In the genomic region with DNA sequence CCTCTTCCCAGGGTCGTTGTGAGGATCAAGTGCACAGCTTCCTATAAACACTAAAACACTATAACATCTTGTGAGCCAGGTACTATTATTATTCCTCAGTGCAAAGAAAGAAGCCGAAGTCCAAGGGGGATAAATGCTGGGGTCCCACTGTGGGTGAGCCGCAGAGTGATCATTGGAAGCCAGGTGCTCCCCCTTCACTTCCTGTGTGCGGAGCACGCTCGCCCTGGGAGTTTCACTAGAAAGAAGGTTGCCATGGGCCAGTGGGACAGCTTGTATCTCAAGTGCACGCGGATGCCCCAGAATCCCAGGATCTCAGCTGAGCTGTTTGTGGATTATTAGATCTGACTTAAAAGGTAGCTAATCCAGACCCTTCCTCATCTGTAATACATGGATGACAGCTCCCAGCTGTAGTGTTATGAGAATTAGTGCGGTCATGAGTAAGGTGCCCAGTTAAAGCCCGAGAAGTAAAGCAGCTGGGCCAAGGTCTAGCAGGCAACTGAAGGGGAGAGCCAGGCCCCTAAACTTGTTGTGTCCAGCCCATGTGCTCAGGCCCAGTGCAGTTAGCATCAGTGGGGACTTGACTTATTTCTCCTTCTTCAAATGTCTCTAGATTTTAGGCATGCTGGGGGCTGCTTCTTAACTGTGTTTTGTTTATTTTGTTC, we compare ENCODE assay signal across 8 cellular contexts. TPM values are rescaled to one million over a fixed set of nuclear protein-coding genes. Genes with fewer than 3 reads are reported as not detected.
A peak's percentile ranks its signal among the peaks of the same experiment; 100 is the strongest.
DNase-seq lines count a peak whose midpoint lies in the region; ATAC-seq and TF ChIP-seq lines count a peak whose summit lies in the region.

No MANE protein-coding gene starts in this region.

- H3K36me3 Mint-ChIP-seq in T-helper 2 cell treated with Interferon-gamma antibody and Interleukin-4, amounts not matched to agents 5 μg/mL and 100 μg/mL, for 36 hours (ENCODE audit: low read depth), result no peaks in the 10 kb centered on the region
- H3K36me3 Mint-ChIP-seq in stimulated activated naive CD8-positive, alpha-beta T cell treated with anti-CD3 and anti-CD28 coated beads, Interleukin-15, Interleukin-2, amounts not matched to agents 100 ng/mL and 50 ng/mL, for 24 hours (ENCODE audit: low read depth), result no peaks in the 10 kb centered on the region

- intact Hi-C loops in sciatic nerve (cut with DNase I), result no loop called here

- H3K27ac Mint-ChIP-seq in T-helper 2 cell treated with Interferon-gamma antibody and Interleukin-4, amounts not matched to agents 5 μg/mL and 100 μg/mL, for 36 hours, result peak overlapping the region; percentile 96
- H3K27ac Mint-ChIP-seq in stimulated activated naive CD8-positive, alpha-beta T cell treated with anti-CD3 and anti-CD28 coated beads, Interleukin-15, Interleukin-2, amounts not matched to agents 100 ng/mL and 50 ng/mL, for 24 hours, result peak overlapping the region; percentile 95

- no peak overlapping the region for H3K14ac ChIP-seq in mesenchymal stem cell (ENCODE audit: low read length in 2 of 2)

- no peak overlapping the region for H3K27ac ChIP-seq in mesenchymal stem cell (ENCODE audit: low read length, poor library complexity, severe bottlenecking)

- H2AK5ac ChIP-seq in mesenchymal stem cell (ENCODE audit: low read length, severe bottlenecking), result no peak overlapping the region

- H3K9me3 ChIP-seq in mesenchymal stem cell (ENCODE audit: control insufficient read depth, low read length), result no peaks in the 10 kb centered on the region

- no peak overlapping the region for H4K91ac ChIP-seq in mesenchymal stem cell (ENCODE audit: low read length)

- no peaks in the 10 kb centered on the region for H3K27me3 Mint-ChIP-seq in T-helper 2 cell treated with Interferon-gamma antibody and Interleukin-4, amounts not matched to agents 5 μg/mL and 100 μg/mL, for 36 hours (ENCODE audit: low read depth)
- H3K27me3 Mint-ChIP-seq in stimulated activated naive CD8-positive, alpha-beta T cell treated with anti-CD3 and anti-CD28 coated beads, Interleukin-15, Interleukin-2, amounts not matched to agents 100 ng/mL and 50 ng/mL, for 24 hours, result no peaks in the 10 kb centered on the region

- no peak overlapping the region for H2BK5ac ChIP-seq in mesenchymal stem cell (ENCODE audit: low read depth, low read length, poor library complexity, severe bottlenecking)

- H3K9me3 Mint-ChIP-seq in T-helper 2 cell treated with Interferon-gamma antibody and Interleukin-4, amounts not matched to agents 5 μg/mL and 100 μg/mL, for 36 hours, result no peaks in the 10 kb centered on the region
- no peaks in the 10 kb centered on the region for H3K9me3 Mint-ChIP-seq in stimulated activated naive CD8-positive, alpha-beta T cell treated with anti-CD3 and anti-CD28 coated beads, Interleukin-15, Interleukin-2, amounts not matched to agents 100 ng/mL and 50 ng/mL, for 24 hours

- H3K4me1 ChIP-seq in mesenchymal stem cell (ENCODE audit: control insufficient read depth, insufficient read depth, low read depth, low read length), result peaks cover 5% of the 10 kb centered on the region

- no peak overlapping the region for H2BK12ac ChIP-seq in mesenchymal stem cell (ENCODE audit: low read length in 2 of 2)

- no peak overlapping the region for H3K4ac ChIP-seq in mesenchymal stem cell (ENCODE audit: low read depth in 1 of 2, low read length in 2 of 2)

- H3K9ac ChIP-seq in mesenchymal stem cell (ENCODE audit: low read length), result peak overlapping the region; percentile 100

- H3K18ac ChIP-seq in mesenchymal stem cell (ENCODE audit: low read depth in 1 of 2, low read length in 2 of 2), result no peak overlapping the region

- peaks cover 16% of the 10 kb centered on the region for H3K4me1 Mint-ChIP-seq in T-helper 2 cell treated with Interferon-gamma antibody and Interleukin-4, amounts not matched to agents 5 μg/mL and 100 μg/mL, for 36 hours (ENCODE audit: low read depth)
- peaks cover 21% of the 10 kb centered on the region for H3K4me1 Mint-ChIP-seq in stimulated activated naive CD8-positive, alpha-beta T cell treated with anti-CD3 and anti-CD28 coated beads, Interleukin-15, Interleukin-2, amounts not matched to agents 100 ng/mL and 50 ng/mL, for 24 hours (ENCODE audit: low read depth)

- ATAC-seq in HG02973 (IDR thresholded peaks at IDR 0.05; ENCODE audit: unreplicated experiment) (peak; percentile 46), sciatic nerve (no peak)

- no peak overlapping the region for H2BK15ac ChIP-seq in mesenchymal stem cell (ENCODE audit: low read depth, poor library complexity, severe bottlenecking)

- no peak overlapping the region for H3K23ac ChIP-seq in mesenchymal stem cell (ENCODE audit: low read length in 2 of 2)

- peak overlapping the region; percentile 94 for H3K4me3 Mint-ChIP-seq in T-helper 2 cell treated with Interferon-gamma antibody and Interleukin-4, amounts not matched to agents 5 μg/mL and 100 μg/mL, for 36 hours
- H3K4me3 Mint-ChIP-seq in stimulated activated naive CD8-positive, alpha-beta T cell treated with anti-CD3 and anti-CD28 coated beads, Interleukin-15, Interleukin-2, amounts not matched to agents 100 ng/mL and 50 ng/mL, for 24 hours, result peak overlapping the region; percentile 96

- peak; percentile 24 for DNase-seq in GM03348 (ENCODE audit: low spot score)
- peak; percentile 40 for DNase-seq in T-helper 2 cell treated with Interferon-gamma antibody and Interleukin-4, amounts not matched to agents 5 μg/mL and 100 μg/mL, for 36 hours (ENCODE audit: low spot score)
- DNase-seq in choroid plexus epithelial cell (ENCODE audit: low read depth), result peak; percentile 29
- peak; percentile 48 for DNase-seq in mesenchymal stem cell
- no peak for DNase-seq in occipital lobe (lab: John Stamatoyannopoulos, UW)
- no peak for DNase-seq in sciatic nerve (ENCODE audit: low spot score)

- no peak for TF ChIP-seq CTCF in choroid plexus epithelial cell (conservative IDR thresholded peaks at IDR 0.05; ENCODE audit: low read depth, low read length)

- H3K4me3 ChIP-seq in choroid plexus epithelial cell (ENCODE audit: low read depth, low read length) (peak overlapping the region; percentile 76), mesenchymal stem cell (ENCODE audit: insufficient read depth in 1 of 2, low read depth in 1 of 2, low read length in 2 of 2) (peak overlapping the region in 1 of 2 experiments; percentile 94)

- H3K79me1 ChIP-seq in mesenchymal stem cell (replicated peaks; ENCODE audit: low read length, poor library complexity, severe bottlenecking), result peaks cover 23% of the 10 kb centered on the region

- H2BK120ac ChIP-seq in mesenchymal stem cell (ENCODE audit: low read depth, low read length), result no peak overlapping the region

- 47% methylated on average over 10 of the region's 10 CpGs for WGBS in mesenchymal stem cell

- H3K27me3 ChIP-seq in mesenchymal stem cell (ENCODE audit: control insufficient read depth in 1 of 2, insufficient read depth in 1 of 2, low read length in 2 of 2), result no peaks in the 10 kb centered on the region

- H3K4me2 ChIP-seq in mesenchymal stem cell (ENCODE audit: low read length, poor library complexity, severe bottlenecking), result peak overlapping the region; percentile 92

- peak overlapping the region; percentile 18 for H2AFZ ChIP-seq in mesenchymal stem cell (ENCODE audit: low read depth, low read length)

- no peak overlapping the region for H4K8ac ChIP-seq in mesenchymal stem cell (ENCODE audit: low read length)

- peaks cover 5 to 10% of the 10 kb centered on the region in 2 experiments for H3K36me3 ChIP-seq in mesenchymal stem cell (ENCODE audit: control insufficient read depth in 1 of 2, insufficient read depth in 2 of 2, low read depth in 1 of 2, low read length in 2 of 2)

RNA-seq across cellular contexts. Expression of gene CBY1, which starts 0.9 kb away (rescaled TPM):
- 32.4 TPM for polyA plus RNA-seq in mesenchymal stem cell (2013, experiment 1 of 2)
- 32.0 TPM for polyA plus RNA-seq in mesenchymal stem cell (2013, experiment 2 of 2)
- total RNA-seq in occipital lobe (16.5 TPM), sciatic nerve (31.4 TPM)

RNA-seq across cellular contexts. Expression of gene FAM227A, which starts 1.2 kb away (rescaled TPM):
- polyA plus RNA-seq in mesenchymal stem cell (2013, experiment 1 of 2), result 1.1 TPM
- 0.56 TPM for polyA plus RNA-seq in mesenchymal stem cell (2013, experiment 2 of 2)
- total RNA-seq in occipital lobe (3.7 TPM), sciatic nerve (2.9 TPM)

RNA-seq across cellular contexts. Expression of gene TOMM22, which starts 24.4 kb away (rescaled TPM):
- polyA plus RNA-seq in mesenchymal stem cell (2013, experiment 1 of 2), result 43.9 TPM
- 43.6 TPM for polyA plus RNA-seq in mesenchymal stem cell (2013, experiment 2 of 2)
- total RNA-seq in occipital lobe (54.7 TPM), sciatic nerve (35.3 TPM)

RNA-seq across cellular contexts. Expression of gene JOSD1, which starts 43.4 kb away (rescaled TPM):
- 34.6 TPM for polyA plus RNA-seq in mesenchymal stem cell (2013, experiment 1 of 2)
- polyA plus RNA-seq in mesenchymal stem cell (2013, experiment 2 of 2), result 31.7 TPM
- total RNA-seq in occipital lobe, result 66.1 TPM
- 54.6 TPM for total RNA-seq in sciatic nerve

RNA-seq across cellular contexts. Expression of gene GTPBP1, which starts 48.4 kb away (rescaled TPM):
- polyA plus RNA-seq in mesenchymal stem cell (2013, experiment 1 of 2), result 14.9 TPM
- 13.6 TPM for polyA plus RNA-seq in mesenchymal stem cell (2013, experiment 2 of 2)
- total RNA-seq in occipital lobe (32.1 TPM), sciatic nerve (55.5 TPM)

Comparison
In these comparisons a context has a peak if more than half of its experiments do, and no peak if none do; other contexts are left out.
1. DNase-seq: peak in GM03348 (single experiment), T-helper 2 cell treated with Interferon-gamma antibody and Interleukin-4, amounts not matched to agents 5 μg/mL and 100 μg/mL, for 36 hours (single experiment), choroid plexus epithelial cell (single experiment) and mesenchymal stem cell (single experiment); none in occipital lobe (single experiment) and sciatic nerve (single experiment).